ENCODE assay signal across 33 cellular contexts in genomic region chr1:42306977-42307376, GRCh38.
"Had no signal": no experiment of that assay in that cellular context is flagged by ENCODE, and none has a peak within 500 bp of the region (broad histone marks: within the 10 kb centered on the region; RNA-seq: fewer than 3 reads in every experiment).

No MANE protein-coding gene starts in this region.

- H3K27ac Mint-ChIP-seq: activated B cell treated with CpG ODN at 0.5 μM for 24 hours; activated CD4-positive, alpha-beta memory T cell treated with anti-CD3 and anti-CD28 coated beads for 36 hours; activated CD4-positive, alpha-beta T cell treated with anti-CD3 and anti-CD28 coated beads, Interleukin-2, amount 10 ng/mL, durations not matched to agents 24 days and 14 days; activated CD8-positive, alpha-beta T cell treated with anti-CD3 and anti-CD28 coated beads for 36 hours; activated naive CD4-positive, alpha-beta T cell treated with anti-CD3 and anti-CD28 coated beads for 36 hours; activated naive CD4-positive, alpha-beta T cell treated with anti-CD3 and anti-CD28 coated beads, Interleukin-2, amount 50 U/mL, for 72 hours; activated naive CD8-positive, alpha-beta T cell treated with anti-CD3 and anti-CD28 coated beads for 36 hours; activated T-helper 1 cell treated with anti-CD3 and anti-CD28 coated beads, Interleukin-12 subunit alpha, Interleukin-12 subunit beta, Interleukin-2, Interleukin-4 antibody, amounts not matched to agents 30 ng/mL and 10 ng/mL and 1 ng/mL, durations not matched to agents 14 hours and 24 hours and 36 hours; activated T-helper 17 cell treated with anti-CD3 and anti-CD28 coated beads, Interleukin-2, amount 50 U/mL, for 72 hours; T-helper 2 cell treated with Interferon-gamma antibody and Interleukin-4, amounts not matched to agents 5 μg/mL and 100 μg/mL, for 36 hours had no signal

- ATAC-seq: activated CD8-positive, alpha-beta T cell treated with anti-CD3 and anti-CD28 coated beads for 36 hours; activated naive CD4-positive, alpha-beta T cell treated with anti-CD3 and anti-CD28 coated beads, Interleukin-2, amount 50 U/mL, for 72 hours; activated T-cell treated with anti-CD3 and anti-CD28 coated beads, Interleukin-2, amount 50 U/mL, for 4 hours; activated T-cell treated with anti-CD3 and anti-CD28 coated beads, Interleukin-2, amount 50 U/mL, for 72 hours; activated T-helper 17 cell treated with anti-CD3 and anti-CD28 coated beads, Interleukin-2, amount 50 U/mL, for 72 hours; body of pancreas had no signal

- H3K36me3 ChIP-seq: adrenal gland, breast epithelium had no signal

- H3K4me3 Mint-ChIP-seq: activated B cell treated with CpG ODN at 0.5 μM for 24 hours; activated CD4-positive, alpha-beta memory T cell treated with anti-CD3 and anti-CD28 coated beads for 36 hours; activated CD4-positive, alpha-beta T cell treated with anti-CD3 and anti-CD28 coated beads, Interleukin-2, amount 10 ng/mL, durations not matched to agents 24 days and 14 days; activated CD8-positive, alpha-beta T cell treated with anti-CD3 and anti-CD28 coated beads for 36 hours; activated naive CD4-positive, alpha-beta T cell treated with anti-CD3 and anti-CD28 coated beads for 36 hours; activated naive CD8-positive, alpha-beta T cell treated with anti-CD3 and anti-CD28 coated beads for 36 hours; activated T-cell treated with anti-CD3 and anti-CD28 coated beads, Interleukin-2, amount 50 U/mL, for 4 hours; activated T-cell treated with anti-CD3 and anti-CD28 coated beads, Interleukin-2, amount 50 U/mL, for 72 hours; activated T-helper 1 cell treated with anti-CD3 and anti-CD28 coated beads, Interleukin-12 subunit alpha, Interleukin-12 subunit beta, Interleukin-2, Interleukin-4 antibody, amounts not matched to agents 30 ng/mL and 10 ng/mL and 1 ng/mL, durations not matched to agents 14 hours and 24 hours and 36 hours; activated T-helper 17 cell treated with anti-CD3 and anti-CD28 coated beads, Interleukin-2, amount 50 U/mL, for 72 hours; T-helper 2 cell treated with Interferon-gamma antibody and Interleukin-4, amounts not matched to agents 5 μg/mL and 100 μg/mL, for 36 hours had no signal

- H3K4me1 ChIP-seq: body of pancreas, breast epithelium had no signal

- H3K27ac ChIP-seq: adrenal gland, body of pancreas, brain microvascular endothelial cell, breast epithelium, VCaP had no signal

- DNase-seq: activated B cell treated with CpG ODN at 0.5 μM for 24 hours; activated CD4-positive, alpha-beta memory T cell treated with anti-CD3 and anti-CD28 coated beads for 36 hours; activated CD4-positive, alpha-beta T cell treated with anti-CD3 and anti-CD28 coated beads for 4 hours; activated CD4-positive, alpha-beta T cell treated with anti-CD3 and anti-CD28 coated beads, Interleukin-2, amount 10 ng/mL, durations not matched to agents 24 days and 14 days; activated CD4-positive, alpha-beta T cell treated with anti-CD3 and anti-CD28 coated beads, Interleukin-2, amount 50 U/mL, for 1 hour; activated CD4-positive, alpha-beta T cell treated with anti-CD3 and anti-CD28 coated beads, Interleukin-2, amount 50 U/mL, for 4 hours; activated CD4-positive, CD25-positive, alpha-beta regulatory T cell treated with anti-CD3 and anti-CD28 coated beads, Interleukin-2, amount 50 U/mL, for 72 hours; activated CD8-positive, alpha-beta memory T cell treated with anti-CD3 and anti-CD28 coated beads, Interleukin-2, amount 50 U/mL, for 4 hours; activated CD8-positive, alpha-beta T cell treated with anti-CD3 and anti-CD28 coated beads for 36 hours; activated effector memory CD4-positive, alpha-beta T cell treated with anti-CD3 and anti-CD28 coated beads, Interleukin-2, amount 50 U/mL, for 16 hours; activated gamma-delta T cell treated with Interleukin-2 at 50 U/mL for 16 hours; activated naive CD4-positive, alpha-beta T cell; activated naive CD4-positive, alpha-beta T cell treated with anti-CD3 and anti-CD28 coated beads for 36 hours; activated naive CD4-positive, alpha-beta T cell treated with anti-CD3 and anti-CD28 coated beads, Interleukin-2, amount 50 U/mL, for 16 hours; activated naive CD8-positive, alpha-beta T cell treated with anti-CD3 and anti-CD28 coated beads for 36 hours; activated T-cell treated with anti-CD3 and anti-CD28 coated beads for 4 hours; activated T-cell treated with anti-CD3 and anti-CD28 coated beads, Interleukin-2, amount 50 U/mL, for 1 hour; activated T-cell treated with anti-CD3 and anti-CD28 coated beads, Interleukin-2, amount 50 U/mL, for 4 hours; activated T-cell treated with anti-CD3 and anti-CD28 coated beads, Interleukin-2, amount 50 U/mL, for 72 hours; adrenal gland; amniotic stem cell; aorta; body of pancreas; brain microvascular endothelial cell; central memory CD4-positive, alpha-beta T cell; T-helper 2 cell; T-helper 9 cell had no signal

- H3K9me3 Mint-ChIP-seq: activated T-helper 17 cell treated with anti-CD3 and anti-CD28 coated beads, Interleukin-2, amount 50 U/mL, for 72 hours had no signal

- H3K9me3 ChIP-seq: adrenal gland, body of pancreas, breast epithelium had no signal

- H3K27me3 Mint-ChIP-seq: activated B cell treated with CpG ODN at 0.5 μM for 24 hours; activated CD4-positive, alpha-beta memory T cell treated with anti-CD3 and anti-CD28 coated beads for 36 hours; activated CD4-positive, alpha-beta T cell treated with anti-CD3 and anti-CD28 coated beads, Interleukin-2, amount 10 ng/mL, durations not matched to agents 24 days and 14 days; activated CD8-positive, alpha-beta T cell treated with anti-CD3 and anti-CD28 coated beads for 36 hours; activated naive CD8-positive, alpha-beta T cell treated with anti-CD3 and anti-CD28 coated beads for 36 hours; activated T-helper 17 cell treated with anti-CD3 and anti-CD28 coated beads, Interleukin-2, amount 50 U/mL, for 72 hours had no signal

- H3K27me3 ChIP-seq: adrenal gland, body of pancreas, brain microvascular endothelial cell, breast epithelium had no signal

- H3K4me3 ChIP-seq: adrenal gland, body of pancreas, breast epithelium had no signal
